ENCODE assay signal across 15 cellular contexts in the genomic region with DNA sequence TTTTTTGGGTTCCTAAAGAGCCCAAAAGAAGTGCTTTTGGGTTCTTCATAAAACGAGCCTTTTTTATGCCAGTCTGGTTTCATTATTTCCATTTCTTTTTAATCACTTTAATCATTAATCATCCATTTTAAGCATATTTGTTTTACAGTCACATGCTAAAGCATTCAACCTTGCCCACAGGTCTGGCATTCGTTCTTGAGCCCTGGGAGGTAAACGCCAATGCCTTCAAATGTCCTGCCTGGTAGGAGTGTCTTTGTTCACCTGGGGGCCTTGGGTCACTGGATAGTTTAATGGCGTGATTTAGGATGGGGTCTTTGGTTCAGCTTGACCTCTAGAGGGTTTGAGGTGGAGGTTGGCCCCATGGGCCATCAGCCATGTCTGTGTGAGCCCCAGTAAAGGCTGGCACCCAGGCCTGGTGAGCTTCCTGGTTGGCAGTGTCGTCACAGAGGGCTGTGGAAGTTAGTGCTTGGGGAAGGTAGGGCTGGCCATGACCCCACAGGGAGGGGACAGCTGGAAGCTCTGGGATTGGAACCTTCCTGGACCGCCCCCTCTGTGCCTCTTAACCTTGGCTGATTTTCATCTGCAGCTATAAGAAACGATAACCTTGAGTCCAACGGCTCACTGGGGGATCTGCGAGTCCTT. TPM values are rescaled to one million over a fixed set of nuclear protein-coding genes. Genes with fewer than 3 reads are reported as not detected.
DNase-seq lines count a peak whose midpoint lies in the region; ATAC-seq, FAIRE-seq and TF ChIP-seq lines count a peak whose summit lies in the region.
"Had no signal": no experiment of that assay in that cellular context is flagged by ENCODE, and none has a peak within 500 bp of the region (broad histone marks: within the 10 kb centered on the region; RNA-seq: fewer than 3 reads in every experiment).

No MANE protein-coding gene starts in this region.

- DNase-seq in right lobe of liver (peak; percentile 56 to 68 (median 64)), HepG2 (ENCODE audit: low spot score) (no peak), left lobe of liver (ENCODE audit: low spot score) (peak; percentile 60), aorta (peak; percentile 35 to 54)
- DNase-seq in stimulated activated CD8-positive, alpha-beta memory T cell treated with anti-CD3 and anti-CD28 coated beads, Interleukin-4, amount 100 ng/mL, for 48 hours: no peak
- no peak for DNase-seq in stimulated activated CD4-positive, alpha-beta T cell treated with anti-CD3 and anti-CD28 coated beads, Interleukin-4, amount 100 ng/mL, for 4 hours
- DNase-seq: BE2C, Caco-2, DND-41, GDM1, GOT3, H9 had no signal

- WGBS in right lobe of liver (ENCODE audit: insufficient coverage, low coverage, low lambda C conversion rate, missing lambda C conversion rate): 34% methylated on average over 4 of the region's 9 CpGs
- 98% methylated on average over 8 of the region's 9 CpGs for WGBS in HepG2 (ENCODE audit: low lambda C conversion rate)
- 85 to 88% methylated on average over 9 of the region's 9 CpGs for WGBS in aorta, 2 donors

- H3K4me1 ChIP-seq in right lobe of liver (no peaks in the 10 kb centered on the region), HepG2 (ENCODE audit: insufficient read depth, low read length) (0 out of 2 replicates have a peak, but pooled peaks cover 6% of the 10 kb centered on the region), Loucy (ENCODE audit: insufficient read depth, low read length, poor library complexity, severe bottlenecking) (peaks cover 26% of the 10 kb centered on the region), aorta (ENCODE audit: control insufficient read depth in 1 of 2, insufficient read depth in 2 of 2, low read length in 2 of 2) (no peaks in the 10 kb centered on the region)
- H3K4me1 ChIP-seq: BE2C, Caco-2 had no signal

- no TSS peak for BruUV-seq in HepG2 (replicated peaks; lab: Mats Ljungman, UMichigan)

- intact Hi-C loops in right lobe of liver (cut with DNase I): no loop called here
- intact Hi-C loops in HepG2 (cut with micrococcal nuclease; ENCODE audit: unreplicated experiment): no loop called here
- intact Hi-C loops in aorta (cut with DNase I): no loop called here

- peak overlapping the region in 1 of 3 donors; percentile 12 for H3K27ac ChIP-seq in right lobe of liver
- no peak overlapping the region for H3K27ac ChIP-seq in HepG2 (ENCODE audit: extremely low read length, insufficient read depth, low read length)
- no peak overlapping the region for H3K27ac ChIP-seq in aorta (ENCODE audit: low read depth in 1 of 2, low read length in 2 of 2)

- H3K9me3 ChIP-seq in right lobe of liver (no peaks in the 10 kb centered on the region), HepG2 (ENCODE audit: low read length) (peaks cover 16% of the 10 kb centered on the region), Loucy (ENCODE audit: insufficient read depth, low read depth, low read length) (peaks cover 6% of the 10 kb centered on the region; the same call in 1 of the 2 replicates), aorta (ENCODE audit: control insufficient read depth, low read length) (peaks cover 5% of the 10 kb centered on the region)
- H3K9me3 ChIP-seq: BE2C, Caco-2 had no signal

- FAIRE-seq in HepG2 (lab: Jason Lieb, UNC): no peak
- FAIRE-seq: A204.1, GM12892 had no signal

- POLR2A ChIA-PET in HepG2 (lab: Yijun Ruan, JAX): no interaction called here

- H3K9ac ChIP-seq in HepG2 (ENCODE audit: insufficient read depth, low read depth, low read length) (no peak overlapping the region), Loucy (ENCODE audit: low read depth, low read length, poor library complexity, severe bottlenecking) (peak overlapping the region; percentile 59)

- H3K36me3 ChIP-seq in right lobe of liver (peaks cover 0 to 5% (median 0%) of the 10 kb centered on the region in 4 donors), HepG2 (replicated peaks in 1 of 2; ENCODE audit: control insufficient read depth in 1 of 2, insufficient read depth in 2 of 2, low read length in 2 of 2) (peaks cover 9 to 26% of the 10 kb centered on the region in 2 experiments; a peak in 4 of 5 replicates), Loucy (ENCODE audit: insufficient read depth, low read length) (peaks cover 7% of the 10 kb centered on the region; the same call in 1 of the 2 replicates), aorta (ENCODE audit: control insufficient read depth in 1 of 2, insufficient read depth in 2 of 2, low read length in 1 of 2) (peaks cover 0 to 4% of the 10 kb centered on the region in 2 donors)
- H3K36me3 ChIP-seq: BE2C had no signal

- no peak overlapping the region for H3K4me2 ChIP-seq in HepG2 (ENCODE audit: low read depth, low read length)
- no peak overlapping the region for H3K4me2 ChIP-seq in Loucy (ENCODE audit: low read depth, low read length, poor library complexity, severe bottlenecking)

- TF ChIP-seq RAD21 in HepG2 (CRISPR knock-in tag; IDR thresholded peaks at IDR 0.05): no peak

- H3F3A ChIP-seq in Loucy (ENCODE audit: low read depth): no peaks in the 10 kb centered on the region

- TF ChIP-seq POLR2A in right lobe of liver (IDR thresholded peaks at IDR 0.05): no peak
- TF ChIP-seq POLR2A in HepG2 (IDR thresholded peaks at IDR 0.05; ENCODE audit: insufficient read depth in 1 of 2, low read depth in 2 of 2, low read length in 2 of 2): no peak

- TF ChIP-seq CTCF in right lobe of liver (IDR thresholded peaks at IDR 0.05) (no peak), HepG2 (CRISPR knock-in tag; IDR thresholded peaks at IDR 0.05) (no peak), Loucy (conservative IDR thresholded peaks at IDR 0.05; ENCODE audit: low read length) (no peak)

- H2AFZ ChIP-seq in HepG2 (ENCODE audit: low read length) (no peak overlapping the region), Loucy (ENCODE audit: low read length) (no peak overlapping the region)

- H3K27me3 ChIP-seq in right lobe of liver (no peaks in the 10 kb centered on the region), HepG2 (ENCODE audit: control insufficient read depth in 1 of 2, insufficient read depth in 2 of 2, low read length in 2 of 2) (no peaks in the 10 kb centered on the region), Loucy (ENCODE audit: insufficient read depth, low read length, poor library complexity, severe bottlenecking) (no peaks in the 10 kb centered on the region), aorta (ENCODE audit: control insufficient read depth in 1 of 2, insufficient read depth in 2 of 2, low read length in 1 of 2) (no peaks in the 10 kb centered on the region)
- H3K27me3 ChIP-seq: BE2C had no signal

- H3K9me2 ChIP-seq in Loucy (replicated peaks; ENCODE audit: low read depth, low read length): no peaks in the 10 kb centered on the region

- H3K79me2 ChIP-seq in HepG2 (ENCODE audit: insufficient read depth, low read length) (no peaks in the 10 kb centered on the region), Loucy (ENCODE audit: insufficient read depth, low read length) (no peaks in the 10 kb centered on the region)

- H4K20me1 ChIP-seq in HepG2 (ENCODE audit: insufficient read depth, low read length) (no peaks in the 10 kb centered on the region), Loucy (ENCODE audit: insufficient read depth, low read length, poor library complexity, severe bottlenecking) (no peaks in the 10 kb centered on the region)

- CTCF ChIA-PET in HepG2 (lab: Yijun Ruan, JAX; ENCODE audit: low intra/inter-chr PET ratio, low total read pairs): no interaction called here

- ATAC-seq in right lobe of liver: peak; percentile 52 to 95 (median 81)
- no peak for ATAC-seq in HepG2
- ATAC-seq in left lobe of liver: peak; percentile 90
- no peak for ATAC-seq in aorta (ENCODE audit: low FRiP score)

- in situ Hi-C loops in HepG2 (cut with HindIII; ENCODE audit: extremely low pct_ligation_motif_present, low pct_unique_long_range_greater_than_20kb): no loop called here

- TF ChIP-seq EP300 in HepG2 (IDR thresholded peaks at IDR 0.05; ENCODE audit: low read depth in 2 of 2, low read length in 2 of 2) (no peak), HepG2 (CRISPR knock-in tag; IDR thresholded peaks at IDR 0.05; ENCODE audit: borderline replicate concordance) (no peak)

- no peak overlapping the region for H3K4me3 ChIP-seq in right lobe of liver
- H3K4me3 ChIP-seq in HepG2 (replicated peaks in 1 of 3; ENCODE audit: insufficient read depth in 1 of 3, low read depth in 2 of 3, low read length in 3 of 3): no peak overlapping the region
- H3K4me3 ChIP-seq in Loucy (ENCODE audit: low read length, poor library complexity, severe bottlenecking): no peak overlapping the region
- H3K4me3 ChIP-seq in aorta (ENCODE audit: low read length in 2 of 2): no peak overlapping the region

RNA-seq across cellular contexts. Expression of gene C1orf174, which starts 20.2 kb away (rescaled TPM):
- 10 to 100 TPM in 5 of 6 experiments, 1 to 10 TPM in 1; 9.7 to 20.9 (median 11.1) TPM for total RNA-seq in right lobe of liver
- 31.4 and 43.4 TPM in 2 replicates for total RNA-seq in HepG2 (2016; rRNA removed; fragmentation: Illumina TruSeq; extraction: Trizol)
- total RNA-seq in HepG2 (2016; cell fraction: cytosol; rRNA removed; fragmentation: Illumina TruSeq; extraction: Trizol; ENCODE audit: low read depth): 9.1 and 10.6 TPM in 2 replicates
- total RNA-seq in HepG2 (2016; cell fraction: insoluble cytoplasmic fraction; rRNA removed; fragmentation: Illumina TruSeq; extraction: Trizol): 30.8 and 45.5 TPM in 2 replicates
- 23.1 and 25.3 TPM in 2 replicates for total RNA-seq in HepG2 (2016; cell fraction: membrane; rRNA removed; fragmentation: Illumina TruSeq; extraction: Trizol)
- 12.4 and 14.4 TPM in 2 replicates for total RNA-seq in HepG2 (2016; cell fraction: nucleus; rRNA removed; fragmentation: Illumina TruSeq; extraction: Trizol)
- 18.7 and 21.6 TPM in 2 replicates for polyA plus RNA-seq in HepG2 (2011; rRNA removed)
- polyA plus RNA-seq in HepG2 (2011; cell fraction: cytosol; rRNA removed): 19.8 and 22.2 TPM in 2 replicates
- polyA plus RNA-seq in HepG2 (2011; cell fraction: nucleus; rRNA removed): 12.8 and 14.0 TPM in 2 replicates
- 13.3 and 16.8 TPM in 2 replicates for polyA plus RNA-seq in HepG2 (2012)
- 4.2 and 5.1 TPM in 2 replicates for polyA plus RNA-seq in HepG2 (2016; cell fraction: cytosol; fragmentation: Illumina TruSeq; extraction: Trizol; ENCODE audit: low read depth)
- 37.9 and 38.1 TPM in 2 replicates for polyA plus RNA-seq in HepG2 (2016; cell fraction: insoluble cytoplasmic fraction; fragmentation: Illumina TruSeq; extraction: Trizol; ENCODE audit: low read depth)
- polyA plus RNA-seq in HepG2 (2016; cell fraction: membrane; fragmentation: Illumina TruSeq; extraction: Trizol; ENCODE audit: low read depth): 11.1 and 13.7 TPM in 2 replicates
- 24.6 and 27.6 TPM in 2 replicates for polyA plus RNA-seq in HepG2 (2016; cell fraction: nucleus; fragmentation: Illumina TruSeq; extraction: Trizol; ENCODE audit: insufficient read depth, low read depth)
- polyA minus RNA-seq in HepG2 (2011; rRNA and poly(A)+ RNA removed; ENCODE audit: low replicate concordance): 23.0 and 28.7 TPM in 2 replicates
- polyA minus RNA-seq in HepG2 (2011; cell fraction: cytosol; rRNA and poly(A)+ RNA removed): 11.2 and 12.0 TPM in 2 replicates
- 6.7 and 8.5 TPM in 2 replicates for polyA minus RNA-seq in HepG2 (2011; cell fraction: nucleus; rRNA and poly(A)+ RNA removed)
- 11.0 TPM for total RNA-seq in left lobe of liver
- 10 to 100 TPM; 16.7 to 19.8 TPM for total RNA-seq in aorta
- 10 to 100 TPM; 12.6 to 15.6 TPM for polyA plus RNA-seq in aorta

RNA-seq across cellular contexts. Expression of gene DFFB, which starts 22.6 kb away (rescaled TPM):
- total RNA-seq in right lobe of liver: 1 to 10 TPM; 2.0 to 3.5 (median 2.9) TPM
- 8.7 and 9.3 TPM in 2 replicates for total RNA-seq in HepG2 (2016; rRNA removed; fragmentation: Illumina TruSeq; extraction: Trizol)
- 1.4 and 1.6 TPM in 2 replicates for total RNA-seq in HepG2 (2016; cell fraction: cytosol; rRNA removed; fragmentation: Illumina TruSeq; extraction: Trizol; ENCODE audit: low read depth)
- total RNA-seq in HepG2 (2016; cell fraction: insoluble cytoplasmic fraction; rRNA removed; fragmentation: Illumina TruSeq; extraction: Trizol): 8.7 and 9.2 TPM in 2 replicates
- 4.1 and 4.7 TPM in 2 replicates for total RNA-seq in HepG2 (2016; cell fraction: membrane; rRNA removed; fragmentation: Illumina TruSeq; extraction: Trizol)
- total RNA-seq in HepG2 (2016; cell fraction: nucleus; rRNA removed; fragmentation: Illumina TruSeq; extraction: Trizol): 5.0 and 6.1 TPM in 2 replicates
- 4.6 and 4.8 TPM in 2 replicates for polyA plus RNA-seq in HepG2 (2011; rRNA removed)
- polyA plus RNA-seq in HepG2 (2011; cell fraction: cytosol; rRNA removed): 3.6 and 3.7 TPM in 2 replicates
- 7.8 and 8.5 TPM in 2 replicates for polyA plus RNA-seq in HepG2 (2011; cell fraction: nucleus; rRNA removed)
- polyA plus RNA-seq in HepG2 (2012): 3.3 and 3.7 TPM in 2 replicates
- polyA plus RNA-seq in HepG2 (2016; cell fraction: cytosol; fragmentation: Illumina TruSeq; extraction: Trizol; ENCODE audit: low read depth): 0.69 and 0.75 TPM in 2 replicates
- 6.4 and 7.8 TPM in 2 replicates for polyA plus RNA-seq in HepG2 (2016; cell fraction: insoluble cytoplasmic fraction; fragmentation: Illumina TruSeq; extraction: Trizol; ENCODE audit: low read depth)
- polyA plus RNA-seq in HepG2 (2016; cell fraction: membrane; fragmentation: Illumina TruSeq; extraction: Trizol; ENCODE audit: low read depth): 1.5 and 1.9 TPM in 2 replicates
- 17.0 and 22.7 TPM in 2 replicates for polyA plus RNA-seq in HepG2 (2016; cell fraction: nucleus; fragmentation: Illumina TruSeq; extraction: Trizol; ENCODE audit: insufficient read depth, low read depth)
- 3.1 and 7.0 TPM in 2 replicates for polyA minus RNA-seq in HepG2 (2011; rRNA and poly(A)+ RNA removed; ENCODE audit: low replicate concordance)
- 1.3 and 2.0 TPM in 2 replicates for polyA minus RNA-seq in HepG2 (2011; cell fraction: cytosol; rRNA and poly(A)+ RNA removed)
- 2.4 and 3.9 TPM in 2 replicates for polyA minus RNA-seq in HepG2 (2011; cell fraction: nucleus; rRNA and poly(A)+ RNA removed)
- 3.1 TPM for total RNA-seq in left lobe of liver
- total RNA-seq in aorta: 10 to 100 TPM in 1 of 2 donors, 1 to 10 TPM in 1; 5.7 to 10.2 TPM
- polyA plus RNA-seq in aorta: 1 to 10 TPM; 4.3 to 8.1 TPM

RNA-seq across cellular contexts. Expression of gene CEP104, which starts 22.9 kb away (rescaled TPM):
- 10 to 100 TPM; 16.7 to 36.4 (median 26.6) TPM for total RNA-seq in right lobe of liver
- total RNA-seq in HepG2 (2016; rRNA removed; fragmentation: Illumina TruSeq; extraction: Trizol): 20.4 and 33.8 TPM in 2 replicates
- total RNA-seq in HepG2 (2016; cell fraction: cytosol; rRNA removed; fragmentation: Illumina TruSeq; extraction: Trizol; ENCODE audit: low read depth): 4.7 and 5.7 TPM in 2 replicates
- 17.2 and 21.3 TPM in 2 replicates for total RNA-seq in HepG2 (2016; cell fraction: insoluble cytoplasmic fraction; rRNA removed; fragmentation: Illumina TruSeq; extraction: Trizol)
- total RNA-seq in HepG2 (2016; cell fraction: membrane; rRNA removed; fragmentation: Illumina TruSeq; extraction: Trizol): 17.1 and 18.2 TPM in 2 replicates
- 17.8 and 20.6 TPM in 2 replicates for total RNA-seq in HepG2 (2016; cell fraction: nucleus; rRNA removed; fragmentation: Illumina TruSeq; extraction: Trizol)
- polyA plus RNA-seq in HepG2 (2011; rRNA removed): 19.0 and 30.1 TPM in 2 replicates
- 11.3 and 14.0 TPM in 2 replicates for polyA plus RNA-seq in HepG2 (2011; cell fraction: cytosol; rRNA removed)
- 34.2 TPM in 2 replicates for polyA plus RNA-seq in HepG2 (2011; cell fraction: nucleus; rRNA removed)
- 18.2 and 19.8 TPM in 2 replicates for polyA plus RNA-seq in HepG2 (2012)
- polyA plus RNA-seq in HepG2 (2016; cell fraction: cytosol; fragmentation: Illumina TruSeq; extraction: Trizol; ENCODE audit: low read depth): 5.7 and 6.7 TPM in 2 replicates
- 33.6 and 43.4 TPM in 2 replicates for polyA plus RNA-seq in HepG2 (2016; cell fraction: insoluble cytoplasmic fraction; fragmentation: Illumina TruSeq; extraction: Trizol; ENCODE audit: low read depth)
- polyA plus RNA-seq in HepG2 (2016; cell fraction: membrane; fragmentation: Illumina TruSeq; extraction: Trizol; ENCODE audit: low read depth): 16.8 and 19.5 TPM in 2 replicates
- polyA plus RNA-seq in HepG2 (2016; cell fraction: nucleus; fragmentation: Illumina TruSeq; extraction: Trizol; ENCODE audit: insufficient read depth, low read depth): 33.5 and 33.9 TPM in 2 replicates
- polyA minus RNA-seq in HepG2 (2011; rRNA and poly(A)+ RNA removed; ENCODE audit: low replicate concordance): 21.1 and 36.0 TPM in 2 replicates
- polyA minus RNA-seq in HepG2 (2011; cell fraction: cytosol; rRNA and poly(A)+ RNA removed): 17.0 and 22.2 TPM in 2 replicates
- 32.4 and 38.9 TPM in 2 replicates for polyA minus RNA-seq in HepG2 (2011; cell fraction: nucleus; rRNA and poly(A)+ RNA removed)
- 27.5 TPM for total RNA-seq in left lobe of liver
- 10 to 100 TPM; 47.8 to 53.6 TPM for total RNA-seq in aorta
- polyA plus RNA-seq in aorta: 1 to 10 TPM; 8.1 to 8.5 TPM

Comparison
In these comparisons a context has a peak if more than half of its experiments do, and no peak if none do; other contexts are left out.
1. ATAC-seq: peak in right lobe of liver (4 of 4) and left lobe of liver (single experiment); none in HepG2 (single experiment) and aorta (single experiment).
2. DNase-seq: peak in right lobe of liver (3 of 3), left lobe of liver (single experiment) and aorta (2 of 2); none in HepG2 (single experiment), stimulated activated CD8-positive, alpha-beta memory T cell treated with anti-CD3 and anti-CD28 coated beads, Interleukin-4, amount 100 ng/mL, for 48 hours (single experiment) and stimulated activated CD4-positive, alpha-beta T cell treated with anti-CD3 and anti-CD28 coated beads, Interleukin-4, amount 100 ng/mL, for 4 hours (0 of 2).